ENCODE assay signal across 9 cellular contexts in the genomic region with DNA sequence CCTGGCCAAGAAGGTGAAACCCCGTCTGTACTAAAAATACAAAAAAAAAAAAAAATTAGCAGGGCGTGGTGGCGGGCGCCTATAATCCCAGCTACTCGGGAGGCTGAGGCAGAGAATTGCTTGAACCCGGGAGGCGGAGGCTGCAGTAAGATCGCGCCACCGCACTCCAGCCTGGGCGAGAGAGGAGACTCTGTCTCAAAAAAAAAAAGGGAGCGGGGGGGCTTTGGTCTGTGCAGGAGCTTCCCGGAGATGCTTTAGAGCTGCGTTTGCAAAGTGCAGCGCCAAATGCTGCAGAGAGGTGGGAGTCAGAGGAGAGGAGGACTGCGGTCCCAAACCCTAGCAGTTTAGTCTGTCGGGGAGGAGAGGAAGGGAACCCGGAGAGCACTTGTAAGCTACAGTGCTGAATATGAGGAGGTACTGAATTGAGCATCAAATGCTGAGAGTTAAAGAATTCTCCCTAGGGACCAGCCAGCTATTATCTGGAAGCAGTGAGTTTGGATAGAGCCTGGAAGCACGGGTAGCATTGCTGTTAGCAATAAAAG. TPM values are rescaled to one million over a fixed set of nuclear protein-coding genes. Genes with fewer than 3 reads are reported as not detected.
DNase-seq lines count a peak whose midpoint lies in the region; ATAC-seq and TF ChIP-seq lines count a peak whose summit lies in the region.
"Had no signal": no experiment of that assay in that cellular context is flagged by ENCODE, and none has a peak within 500 bp of the region (broad histone marks: within the 10 kb centered on the region; RNA-seq: fewer than 3 reads in every experiment).

No MANE protein-coding gene starts in this region.

- H3K9ac ChIP-seq in OCI-LY1 (ENCODE audit: low read length) = no peak overlapping the region; the same call in 1 of the 2 replicates

- no peaks in the 10 kb centered on the region for H3K9me3 ChIP-seq in OCI-LY1 (ENCODE audit: low read length)
- H3K9me3 ChIP-seq in lung (ENCODE audit: control insufficient read depth in 2 of 2, insufficient read depth in 1 of 2, low read length in 1 of 2) = no peaks in the 10 kb centered on the region
- no peaks in the 10 kb centered on the region for H3K9me3 ChIP-seq in tibial artery

- H3K79me2 ChIP-seq in OCI-LY1 (ENCODE audit: insufficient read depth, low read length) = no peaks in the 10 kb centered on the region

- H3K4me2 ChIP-seq in OCI-LY1 (ENCODE audit: low read length) = peak overlapping the region; percentile 77

- H2AFZ ChIP-seq in OCI-LY1 (ENCODE audit: low read length) = no peak overlapping the region

- H3K4me1 ChIP-seq in OCI-LY1 (ENCODE audit: insufficient read depth, low read length, severe bottlenecking) (peaks cover 18% of the 10 kb centered on the region), lung (ENCODE audit: control insufficient read depth in 2 of 2, insufficient read depth in 2 of 2, low read length in 2 of 2) (peaks cover 0 to 1% of the 10 kb centered on the region in 2 donors), tibial artery (peaks cover 5 to 19% (median 10%) of the 10 kb centered on the region in 4 donors)

- no peaks in the 10 kb centered on the region for H3K9me2 ChIP-seq in OCI-LY1 (ENCODE audit: low read depth, low read length)

- WGBS in lung, 2 donors = 1 to 2% methylated on average over 16 to 19 of the region's 19 CpGs

- ATAC-seq in GM21723 (IDR thresholded peaks at IDR 0.05; ENCODE audit: unreplicated experiment) (peak; percentile 4), lung (ENCODE audit: insufficient read depth, low FRiP score) (no peak), HG03457 (IDR thresholded peaks at IDR 0.05; ENCODE audit: unreplicated experiment) (no peak), HG02642 (IDR thresholded peaks at IDR 0.05; ENCODE audit: poor library complexity, unreplicated experiment) (no peak)

- CTCF ChIA-PET in AG04449 (lab: Yijun Ruan, JAX) = interaction anchor here (0.6 to 11.8 kb wide), 13 partner anchors 11 to 297 kb away, joined by 3 to 160 read pairs (median 3); partner anchors contain the start of gene TARS2

- peak overlapping the region; percentile 69 for H3K4me3 ChIP-seq in AG04449 (ENCODE audit: low read depth, low read length)
- peak overlapping the region; percentile 65 for H3K4me3 ChIP-seq in OCI-LY1 (ENCODE audit: low read depth, low read length, poor library complexity, severe bottlenecking)
- peak overlapping the region; percentile 20 for H3K4me3 ChIP-seq in lung
- H3K4me3 ChIP-seq in tibial artery = peak overlapping the region; percentile 61 to 78

- no peak for TF ChIP-seq CTCF in AG04449 (IDR thresholded peaks at IDR 0.05; ENCODE audit: insufficient read depth, low read length, missing control alignments)
- TF ChIP-seq CTCF in OCI-LY1 (IDR thresholded peaks at IDR 0.05; ENCODE audit: low read length) = no peak
- TF ChIP-seq CTCF in lung (IDR thresholded peaks at IDR 0.05; ENCODE audit: control extremely low read depth, extremely low read depth) = no peak
- no peak for TF ChIP-seq CTCF in tibial artery (IDR thresholded peaks at IDR 0.05)

- H3K27me3 ChIP-seq in OCI-LY1 (ENCODE audit: insufficient read depth, low read length) = no peaks in the 10 kb centered on the region
- H3K27me3 ChIP-seq in lung (ENCODE audit: control insufficient read depth, insufficient read depth) = no peaks in the 10 kb centered on the region
- H3K27me3 ChIP-seq in tibial artery = no peaks in the 10 kb centered on the region

- no peaks in the 10 kb centered on the region; the same call in 1 of the 2 replicates for H3K36me3 ChIP-seq in OCI-LY1 (ENCODE audit: insufficient read depth, low read length)
- H3K36me3 ChIP-seq in lung (ENCODE audit: control insufficient read depth in 2 of 2, insufficient read depth in 2 of 2, low read length in 2 of 2) = peaks cover 0 to under 1% of the 10 kb centered on the region in 2 donors
- peaks cover 0 to 17% (median 8%) of the 10 kb centered on the region in 3 donors for H3K36me3 ChIP-seq in tibial artery

- H3F3A ChIP-seq in OCI-LY1 (ENCODE audit: insufficient read depth, low read length) = no peaks in the 10 kb centered on the region

- POLR2A ChIA-PET in AG04449 (lab: Yijun Ruan, JAX) = interaction anchor here (0.9 to 1.6 kb wide), 5 partner anchors 12 to 29 kb away, joined by 3 to 5 read pairs (median 3); partner anchors contain the start of gene TARS2

- H3K27ac ChIP-seq in OCI-LY1 (ENCODE audit: low read depth, low read length, poor library complexity, severe bottlenecking) (no peak overlapping the region), lung (ENCODE audit: low read depth in 1 of 2, low read length in 1 of 2) (peak overlapping the region in 1 of 2 donors; percentile 91), tibial artery (peak overlapping the region; percentile 74 to 75)

- DNase-seq in AG04449 (ENCODE audit: low read depth, low spot score) (no peak), lung (ENCODE audit: low spot score) (no peak), tibial artery (no peak)
- DNase-seq in central memory CD4-positive, alpha-beta T cell = peak; percentile 8

- H4K20me1 ChIP-seq in OCI-LY1 (ENCODE audit: insufficient read depth, low read length) = no peaks in the 10 kb centered on the region

- intact Hi-C loops in tibial artery (cut with DNase I; ENCODE audit: low total_unique reads) = no loop called here

RNA-seq across cellular contexts. Expression of gene FALEC, which starts 0.6 kb away (rescaled TPM):
- not detected for total RNA-seq in lung
- under 1 TPM in 1 of 2 donors, not detected in 1; 0.09 TPM for polyA plus RNA-seq in lung
- total RNA-seq: renal cortical epithelial cell had no signal

RNA-seq across cellular contexts. Expression of gene ECM1, which starts 8.2 kb away (rescaled TPM):
- 10 to 100 TPM in 1 of 2 donors, 1 to 10 TPM in 1; 1.2 to 20.0 TPM for total RNA-seq in lung
- polyA plus RNA-seq in lung = 10 to 100 TPM in 1 of 2 donors, 1 to 10 TPM in 1; 9.0 to 12.3 TPM

RNA-seq across cellular contexts. Expression of gene TARS2, which starts 28.9 kb away (rescaled TPM):
- total RNA-seq in lung = 10 to 100 TPM; 15.2 to 20.5 TPM
- polyA plus RNA-seq in lung = 10 to 100 TPM; 14.3 to 14.5 TPM

RNA-seq across cellular contexts. Expression of gene ADAMTSL4, which starts 33.1 kb away (rescaled TPM):
- 100 to 1,000 TPM in 1 of 2 donors, 10 to 100 TPM in 1; 23.2 to 104 TPM for total RNA-seq in lung
- 10 to 100 TPM; 36.4 to 59.5 TPM for polyA plus RNA-seq in lung
